In genomic region chr1:32291145-32291707, GRCh38 we compare ENCODE assay signal across 8 cellular contexts. TPM values are rescaled to one million over a fixed set of nuclear protein-coding genes. Genes with fewer than 3 reads are reported as not detected.
DNase-seq lines count a peak whose midpoint lies in the region; ATAC-seq, FAIRE-seq and TF ChIP-seq lines count a peak whose summit lies in the region.

No MANE protein-coding gene starts in this region.

- intact Hi-C loops in activated CD4-positive, alpha-beta memory T cell treated with anti-CD3 and anti-CD28 coated beads for 36 hours (cut with micrococcal nuclease), result loop anchor here (2.0 to 5.0 kb wide), 3 partner anchors 18 to 68 kb away; partner anchors contain the start of genes EIF3I, MARCKSL1 and TMEM234
- intact Hi-C loops in spleen (cut with DNase I; ENCODE audit: low total_unique reads), result no loop called here

- no peaks in the 10 kb centered on the region for H3K27me3 Mint-ChIP-seq in activated CD4-positive, alpha-beta memory T cell treated with anti-CD3 and anti-CD28 coated beads for 36 hours

- WGBS in A549 (ENCODE audit: missing lambda C conversion rate), result 21% methylated on average over 10 of the region's 10 CpGs
- WGBS in spleen, 5 donors, result 31 to 43% (median 35%) methylated on average over 10 of the region's 10 CpGs

- no peak for TF ChIP-seq POLR2A in A549 (IDR thresholded peaks at IDR 0.05; ENCODE audit: low read length)
- no peak for TF ChIP-seq POLR2A in spleen (IDR thresholded peaks at IDR 0.05)

- H3K4me1 ChIP-seq in A549 (peaks cover 22% of the 10 kb centered on the region), HAP-1 (peaks cover 5% of the 10 kb centered on the region), spleen (peaks cover 29 to 54% (median 49%) of the 10 kb centered on the region in 6 donors)

- no peaks in the 10 kb centered on the region for H3K9me3 Mint-ChIP-seq in activated CD4-positive, alpha-beta memory T cell treated with anti-CD3 and anti-CD28 coated beads for 36 hours

- H3K9me3 ChIP-seq in A549, result no peaks in the 10 kb centered on the region
- no peaks in the 10 kb centered on the region for H3K9me3 ChIP-seq in HAP-1
- H3K9me3 ChIP-seq in spleen, result no peaks in the 10 kb centered on the region

- peak overlapping the region; percentile 90 for H3K4me3 ChIP-seq in A549
- peak overlapping the region; percentile 98 for H3K4me3 ChIP-seq in HAP-1
- H3K4me3 ChIP-seq in spleen, result peak overlapping the region; percentile 76 to 97 (median 88)

- H3K27ac ChIP-seq in A549 (peak overlapping the region; percentile 92 to 95), spleen (peak overlapping the region; percentile 83 to 95 (median 93))

- no peak for TF ChIP-seq CTCF in A549 (IDR thresholded peaks at IDR 0.05)
- TF ChIP-seq CTCF in spleen (IDR thresholded peaks at IDR 0.05 in 8 of 11, conservative IDR thresholded peaks at IDR 0.05 in 3 of 11), result no peak

- H3K36me3 Mint-ChIP-seq in activated CD4-positive, alpha-beta memory T cell treated with anti-CD3 and anti-CD28 coated beads for 36 hours, result peaks cover 25% of the 10 kb centered on the region

- H3K27me3 ChIP-seq in HAP-1 (ENCODE audit: low read depth) (no peaks in the 10 kb centered on the region), spleen (replicated peaks in 1 of 7) (no peaks in the 10 kb centered on the region)

- CTCF ChIA-PET in A549 (lab: Yijun Ruan, JAX), result interaction anchor here (0.9 to 2.8 kb wide), 4 partner anchors 12 to 50 kb away, joined by 3 to 9 read pairs (median 4); no protein-coding TSS in a partner anchor
- CTCF ChIA-PET in activated CD4-positive, alpha-beta memory T cell treated with anti-CD3 and anti-CD28 coated beads for 36 hours (lab: Charles Lee), result interaction anchor here (0.7 to 2.5 kb wide), 8 partner anchors 9 to 122 kb away, joined by 3 to 29 read pairs (median 4); partner anchors contain the start of gene LCK

- peak; percentile 64 to 65; a peak in 5 of 6 replicates for ATAC-seq in A549

- no peak for FAIRE-seq in A549 (lab: Jason Lieb, UNC)

- peak; percentile 54 to 55 for DNase-seq in A549 (ENCODE audit: low read depth in 1 of 2, low spot score in 1 of 2)
- peak in 1 of 2 experiments; percentile 21 for DNase-seq in HAP-1 (ENCODE audit: low spot score in 2 of 2)
- no peak for DNase-seq in activated CD4-positive, alpha-beta memory T cell treated with anti-CD3 and anti-CD28 coated beads for 36 hours
- peak; percentile 67 for DNase-seq in hepatic stellate cell (ENCODE audit: low spot score)
- no peak for DNase-seq in spleen
- DNase-seq in GOT3 (lab: John Stamatoyannopoulos, UW), result no peak
- DNase-seq in COLO829 (ENCODE audit: low spot score), result no peak
- no peak for DNase-seq in NCI-H2227 (lab: John Stamatoyannopoulos, UW; ENCODE audit: unreplicated experiment)

- peak overlapping the region; percentile 100 for H3K4me3 Mint-ChIP-seq in activated CD4-positive, alpha-beta memory T cell treated with anti-CD3 and anti-CD28 coated beads for 36 hours

- H3K27ac Mint-ChIP-seq in activated CD4-positive, alpha-beta memory T cell treated with anti-CD3 and anti-CD28 coated beads for 36 hours, result peak overlapping the region; percentile 93

- POLR2A ChIA-PET in A549 (lab: Yijun Ruan, JAX), result interaction anchor here (0.7 to 1.4 kb wide), 5 partner anchors 25 to 51 kb away, joined by 3 to 11 read pairs (median 8); partner anchors contain the start of gene MARCKSL1
- POLR2A ChIA-PET in activated CD4-positive, alpha-beta memory T cell treated with anti-CD3 and anti-CD28 coated beads for 36 hours (lab: Charles Lee), result interaction anchor here (0.5 to 2.3 kb wide), 11 partner anchors 10 to 103 kb away, joined by 3 to 16 read pairs (median 5); partner anchors contain the start of genes BSDC1, LCK and MARCKSL1

- no peaks in the 10 kb centered on the region; the same call in 1 of the 2 replicates for H3K36me3 ChIP-seq in HAP-1 (replicated peaks)
- peaks cover 0 to 22% (median 0%) of the 10 kb centered on the region in 6 donors for H3K36me3 ChIP-seq in spleen

- in situ Hi-C loops in HAP-1 (cut with MboI; ENCODE audit: low sequenced_read_pairs), result no loop called here

- H3K4me2 ChIP-seq in A549, result peak overlapping the region; percentile 84

- TF ChIP-seq RAD21 in A549 (conservative IDR thresholded peaks at IDR 0.05 in 1 of 2, IDR thresholded peaks at IDR 0.05 in 1 of 2), result no peak

- peaks cover 39% of the 10 kb centered on the region for H3K4me1 Mint-ChIP-seq in activated CD4-positive, alpha-beta memory T cell treated with anti-CD3 and anti-CD28 coated beads for 36 hours (ENCODE audit: low read depth)

- no peak for TF ChIP-seq EP300 in A549 (IDR thresholded peaks at IDR 0.05)

TF ChIP-seq in A549, 52 proteins besides CTCF, POLR2A, EP300 and RAD21:
- TF ChIP-seq RNF2 (IDR thresholded peaks at IDR 0.05; ENCODE audit: borderline replicate concordance, low read depth), result no peak
- peak; percentile 60; the same call in 1 of the 2 replicates for TF ChIP-seq HOXB13 (CRISPR knock-in tag; IDR thresholded peaks at IDR 0.05; ENCODE audit: low read depth)

RNA-seq across cellular contexts. Expression of gene HDAC1, which starts 0.7 kb away (rescaled TPM):
- 135 TPM in 2 replicates for polyA plus RNA-seq in A549 (2011; rRNA removed)
- 89.7 and 101 TPM in 2 replicates for polyA plus RNA-seq in A549 (2012; cell fraction: cytosol; rRNA removed)
- 81.5 and 130 TPM in 2 replicates for polyA plus RNA-seq in A549 (2012; cell fraction: nucleus; rRNA removed)
- 88.8 to 102 TPM (median 99.6 TPM) in 3 replicates for polyA plus RNA-seq in A549 (2017; fragmentation: RNase III; extraction: RNeasy Plus Mini Kit Qiagen cat#74134 plus additional on column Dnase treatment)
- polyA minus RNA-seq in A549 (2011; rRNA and poly(A)+ RNA removed), result 109 and 133 TPM in 2 replicates
- 100 to 1,000 TPM; 136 to 139 TPM for total RNA-seq in activated CD4-positive, alpha-beta memory T cell treated with anti-CD3 and anti-CD28 coated beads for 36 hours
- total RNA-seq in spleen, result 100 to 1,000 TPM in 4 of 7 donors, 10 to 100 TPM in 3; 83.0 to 116 (median 103) TPM
- polyA plus RNA-seq in spleen, result 100 to 1,000 TPM in 1 of 3 donors, 10 to 100 TPM in 2; 91.0 to 108 (median 92.6) TPM

RNA-seq across cellular contexts. Expression of gene LCK, which starts 40.2 kb away (rescaled TPM):
- 0.03 and 0.04 TPM in 2 replicates for polyA plus RNA-seq in A549 (2011; rRNA removed)
- polyA plus RNA-seq in A549 (2012; cell fraction: cytosol; rRNA removed), result 0.03 TPM in 2 replicates
- polyA plus RNA-seq in A549 (2012; cell fraction: nucleus; rRNA removed), result 0.12 TPM in 1 of 2 replicates, not detected in the other
- not detected in 3 replicates for polyA plus RNA-seq in A549 (2017; fragmentation: RNase III; extraction: RNeasy Plus Mini Kit Qiagen cat#74134 plus additional on column Dnase treatment)
- polyA minus RNA-seq in A549 (2011; rRNA and poly(A)+ RNA removed), result not detected in 2 replicates
- total RNA-seq in activated CD4-positive, alpha-beta memory T cell treated with anti-CD3 and anti-CD28 coated beads for 36 hours, result 100 to 1,000 TPM; 224 to 246 TPM
- 10 to 100 TPM; 43.0 to 84.5 (median 58.7) TPM for total RNA-seq in spleen
- 10 to 100 TPM; 37.9 to 47.8 (median 42.8) TPM for polyA plus RNA-seq in spleen

RNA-seq across cellular contexts. Expression of gene FAM167B, which starts 44.2 kb away (rescaled TPM):
- polyA plus RNA-seq in A549 (2011; rRNA removed) (0.53 and 0.54 TPM in 2 replicates), A549 (2017; fragmentation: RNase III; extraction: RNeasy Plus Mini Kit Qiagen cat#74134 plus additional on column Dnase treatment) (0.58 to 2.0 TPM (median 1.8 TPM) in 3 replicates), spleen (1 to 10 TPM; 2.3 to 2.7 (median 2.7) TPM)
- polyA plus RNA-seq in A549 (2012; cell fraction: cytosol; rRNA removed), result 0.31 and 0.42 TPM in 2 replicates
- 1.9 and 2.3 TPM in 2 replicates for polyA plus RNA-seq in A549 (2012; cell fraction: nucleus; rRNA removed)
- 0.29 TPM in 2 replicates for polyA minus RNA-seq in A549 (2011; rRNA and poly(A)+ RNA removed)
- under 1 TPM; 0.68 to 0.69 TPM for total RNA-seq in activated CD4-positive, alpha-beta memory T cell treated with anti-CD3 and anti-CD28 coated beads for 36 hours
- 1 to 10 TPM in 5 of 7 donors, under 1 TPM in 1, not detected in 1; 0.54 to 2.3 (median 1.3) TPM for total RNA-seq in spleen

RNA-seq across cellular contexts. Expression of gene MARCKSL1, which starts 44.8 kb away (rescaled TPM):
- polyA plus RNA-seq in A549 (2011; rRNA removed), result 73.2 and 89.4 TPM in 2 replicates
- polyA plus RNA-seq in A549 (2012; cell fraction: cytosol; rRNA removed), result 88.2 and 105 TPM in 2 replicates
- 39.5 and 51.9 TPM in 2 replicates for polyA plus RNA-seq in A549 (2012; cell fraction: nucleus; rRNA removed)
- polyA plus RNA-seq in A549 (2017; fragmentation: RNase III; extraction: RNeasy Plus Mini Kit Qiagen cat#74134 plus additional on column Dnase treatment), result 44.6 to 62.6 TPM (median 57.7 TPM) in 3 replicates
- polyA minus RNA-seq in A549 (2011; rRNA and poly(A)+ RNA removed), result 38.8 and 49.1 TPM in 2 replicates
- total RNA-seq in activated CD4-positive, alpha-beta memory T cell treated with anti-CD3 and anti-CD28 coated beads for 36 hours, result 10 to 100 TPM; 13.1 to 14.6 TPM
- 10 to 100 TPM; 25.7 to 73.8 (median 60.0) TPM for total RNA-seq in spleen
- polyA plus RNA-seq in spleen, result 100 to 1,000 TPM in 1 of 3 donors, 10 to 100 TPM in 2; 73.5 to 120 (median 88.8) TPM

Comparison
In these comparisons a context has a peak if more than half of its experiments do, and no peak if none do; other contexts are left out.
1. DNase-seq: peak in A549 (2 of 2) and hepatic stellate cell (single experiment); none in activated CD4-positive, alpha-beta memory T cell treated with anti-CD3 and anti-CD28 coated beads for 36 hours (single experiment), spleen (single experiment), GOT3 (single experiment), COLO829 (single experiment) and NCI-H2227 (single experiment).
2. Peak in every context shown above with its lines, with median percentiles within 50 percentile points of each other: H3K4me3 ChIP-seq.